14 cellular contexts compared by ENCODE assay signal in the genomic region with DNA sequence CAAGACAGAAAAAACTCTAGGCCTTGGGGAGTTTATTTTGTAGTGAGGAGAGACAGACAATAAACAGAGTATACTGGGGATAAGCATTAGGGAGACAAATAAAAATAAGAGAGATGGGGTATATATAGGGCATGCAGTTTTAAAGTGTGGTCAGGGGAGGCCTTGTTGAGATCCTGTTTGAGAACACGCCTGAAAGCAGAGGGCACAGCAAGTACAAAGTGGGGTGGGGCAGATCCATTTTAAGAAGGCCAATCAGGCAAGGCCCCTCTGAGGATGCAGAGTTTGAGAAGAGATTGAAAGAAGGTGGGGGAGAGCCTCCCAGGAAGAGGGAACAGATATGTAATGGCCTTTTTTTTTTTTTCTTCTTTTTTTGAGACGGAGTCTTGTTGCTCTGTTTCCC. TPM values are rescaled to one million over a fixed set of nuclear protein-coding genes. Genes with fewer than 3 reads are reported as not detected.
A peak's percentile ranks its signal among the peaks of the same experiment; 100 is the strongest.
DNase-seq lines count a peak whose midpoint lies in the region; ATAC-seq, FAIRE-seq and TF ChIP-seq lines count a peak whose summit lies in the region.
"Had no signal": no experiment of that assay in that cellular context is flagged by ENCODE, and none has a peak within 500 bp of the region (broad histone marks: within the 10 kb centered on the region; RNA-seq: fewer than 3 reads in every experiment).

No MANE protein-coding gene starts in this region.

- intact Hi-C loops in right cardiac atrium (cut with DNase I) (loop anchor here in 1 of 4 donors (2.0 kb wide), 1 partner anchor 53 kb away; the partner anchor contains the start of gene ZNF616), spleen (cut with DNase I; ENCODE audit: low total_unique reads) (no loop called here)

- 86% methylated on average over 2 of the region's 2 CpGs for WGBS in SK-N-SH (ENCODE audit: low lambda C conversion rate)
- WGBS in right cardiac atrium, result 16% methylated on average over 2 of the region's 2 CpGs
- WGBS in spleen, 5 donors, result 37 to 65% (median 47%) methylated on average over 2 of the region's 2 CpGs

- TF ChIP-seq POLR2A in spleen (IDR thresholded peaks at IDR 0.05), result no peak

- peaks cover 12 to 17% of the 10 kb centered on the region in 2 experiments; a peak in 3 of 4 replicates for H3K4me1 ChIP-seq in SK-N-SH (ENCODE audit: control insufficient read depth in 1 of 2, insufficient read depth in 2 of 2, low read depth in 1 of 2, low read length in 1 of 2)
- peaks cover 8% of the 10 kb centered on the region for H3K4me1 ChIP-seq in right cardiac atrium (ENCODE audit: control insufficient read depth, insufficient read depth, low read length)
- H3K4me1 ChIP-seq in spleen, result peaks cover 36 to 77% (median 58%) of the 10 kb centered on the region in 6 donors

- H3K4me3 ChIP-seq in SK-N-SH (ENCODE audit: low read depth in 2 of 2, low read length in 1 of 2) (no peak overlapping the region; a peak in 1 of 4 replicates), right cardiac atrium (ENCODE audit: low read length) (peak overlapping the region; percentile 78), spleen (peak overlapping the region in 3 of 8 donors; percentile 76 to 88 (median 84))

- no peak overlapping the region for H2AFZ ChIP-seq in SK-N-SH (ENCODE audit: low read depth)

- CTCF ChIA-PET in SK-N-SH (lab: Yijun Ruan, JAX), result no interaction called here
- CTCF ChIA-PET in activated CD4-positive, alpha-beta memory T cell treated with anti-CD3 and anti-CD28 coated beads, Interleukin-2, amount 10 ng/mL, durations not matched to agents 7 days and 5 days (lab: Charles Lee), result no interaction called here

- peaks cover 58% of the 10 kb centered on the region for H3K36me3 Mint-ChIP-seq in activated CD4-positive, alpha-beta memory T cell treated with anti-CD3 and anti-CD28 coated beads, Interleukin-2, amount 10 ng/mL, durations not matched to agents 7 days and 5 days (ENCODE audit: low read depth)

- no peaks in the 10 kb centered on the region for H3K27me3 Mint-ChIP-seq in activated CD4-positive, alpha-beta memory T cell treated with anti-CD3 and anti-CD28 coated beads, Interleukin-2, amount 10 ng/mL, durations not matched to agents 7 days and 5 days

- DNase-seq in SK-N-SH (no peak), right cardiac atrium (no peak), spleen (no peak), cerebellar nuclear complex (lab: John Stamatoyannopoulos, UW) (no peak), mesenteric fat pad (ENCODE audit: low spot score) (no peak), GM19239 (ENCODE audit: insufficient read length, low spot score) (no peak)
- DNase-seq in activated CD4-positive, alpha-beta memory T cell treated with anti-CD3 and anti-CD28 coated beads, Interleukin-2, amount 10 ng/mL, durations not matched to agents 7 days and 5 days, result no peak
- DNase-seq: ACHN; activated CD4-positive, alpha-beta T cell treated with anti-CD3 and anti-CD28 coated beads for 1 hour; effector memory CD4-positive, alpha-beta T cell; NCI-H2081 treated with DMSO at 0.1 percent for 48 hours; occipital lobe had no signal

- H3K36me3 ChIP-seq in SK-N-SH (replicated peaks in 1 of 2; ENCODE audit: control insufficient read depth in 1 of 2, insufficient read depth in 2 of 2, low read length in 1 of 2) (peaks cover 20 to 21% of the 10 kb centered on the region in 2 experiments), spleen (peaks cover 0 to 49% (median 24%) of the 10 kb centered on the region in 6 donors)

- TF ChIP-seq EP300 in SK-N-SH (IDR thresholded peaks at IDR 0.05; ENCODE audit: borderline replicate concordance in 1 of 2, low read depth in 1 of 2, low read length in 1 of 2), result no peak

- TF ChIP-seq CTCF in SK-N-SH (IDR thresholded peaks at IDR 0.05) (no peak), spleen (IDR thresholded peaks at IDR 0.05 in 8 of 11, conservative IDR thresholded peaks at IDR 0.05 in 3 of 11) (no peak)

- FAIRE-seq in GM19239 (lab: Jason Lieb, UNC), result no peak

- H3K9ac ChIP-seq in SK-N-SH, result no peak overlapping the region

- no peaks in the 10 kb centered on the region for H3K9me2 ChIP-seq in SK-N-SH

- no peak overlapping the region for H3K27ac ChIP-seq in SK-N-SH (ENCODE audit: low read depth in 2 of 2, low read length in 1 of 2)
- H3K27ac ChIP-seq in right cardiac atrium (ENCODE audit: low read length), result peak overlapping the region; percentile 98
- H3K27ac ChIP-seq in spleen, result peak overlapping the region in 5 of 8 donors; percentile 14 to 100 (median 99)

- H3K27me3 ChIP-seq in SK-N-SH (ENCODE audit: insufficient read depth), result no peaks in the 10 kb centered on the region
- H3K27me3 ChIP-seq in right cardiac atrium (ENCODE audit: control insufficient read depth, insufficient read depth), result no peaks in the 10 kb centered on the region
- no peaks in the 10 kb centered on the region for H3K27me3 ChIP-seq in spleen (replicated peaks in 1 of 7)
- H3K27me3 ChIP-seq: suprapubic skin had no signal

- H3K27ac Mint-ChIP-seq in activated CD4-positive, alpha-beta memory T cell treated with anti-CD3 and anti-CD28 coated beads, Interleukin-2, amount 10 ng/mL, durations not matched to agents 7 days and 5 days, result no peak overlapping the region

- H3F3A ChIP-seq in SK-N-SH (replicated peaks; ENCODE audit: insufficient read depth), result peaks cover 4% of the 10 kb centered on the region

- peaks cover 38% of the 10 kb centered on the region for H4K20me1 ChIP-seq in SK-N-SH (ENCODE audit: insufficient read depth)

- H3K4me3 Mint-ChIP-seq in activated CD4-positive, alpha-beta memory T cell treated with anti-CD3 and anti-CD28 coated beads, Interleukin-2, amount 10 ng/mL, durations not matched to agents 7 days and 5 days, result peak overlapping the region; percentile 97

- ATAC-seq in SK-N-SH treated with all-trans-retinoic acid at 6 μM for 48 hours (no peak), right cardiac atrium (no peak)

- TF ChIP-seq RAD21 in SK-N-SH (IDR thresholded peaks at IDR 0.05; ENCODE audit: low read length), result no peak

- POLR2A ChIA-PET in SK-N-SH (lab: Yijun Ruan, JAX), result no interaction called here
- POLR2A ChIA-PET in activated CD4-positive, alpha-beta memory T cell treated with anti-CD3 and anti-CD28 coated beads, Interleukin-2, amount 10 ng/mL, durations not matched to agents 7 days and 5 days (lab: Charles Lee), result interaction anchor here (1.0 kb wide), 1 partner anchor 11 kb away, joined by 3 read pairs; no protein-coding TSS in a partner anchor

- peak overlapping the region; percentile 92 for H3K4me2 ChIP-seq in SK-N-SH

- peaks cover 70% of the 10 kb centered on the region for H3K79me2 ChIP-seq in SK-N-SH (ENCODE audit: insufficient read depth)

- peaks cover 38% of the 10 kb centered on the region for H3K4me1 Mint-ChIP-seq in activated CD4-positive, alpha-beta memory T cell treated with anti-CD3 and anti-CD28 coated beads, Interleukin-2, amount 10 ng/mL, durations not matched to agents 7 days and 5 days

- peaks cover 13% of the 10 kb centered on the region for H3K9me3 Mint-ChIP-seq in activated CD4-positive, alpha-beta memory T cell treated with anti-CD3 and anti-CD28 coated beads, Interleukin-2, amount 10 ng/mL, durations not matched to agents 7 days and 5 days

- H3K9me3 ChIP-seq in SK-N-SH, result no peaks in the 10 kb centered on the region
- H3K9me3 ChIP-seq in right cardiac atrium (ENCODE audit: control insufficient read depth, low read length), result no peaks in the 10 kb centered on the region
- no peaks in the 10 kb centered on the region for H3K9me3 ChIP-seq in spleen
- H3K9me3 ChIP-seq: suprapubic skin had no signal

TF ChIP-seq in SK-N-SH, 30 proteins besides CTCF, POLR2A, EP300 and RAD21 (continues in another document):
- TF ChIP-seq MAX (IDR thresholded peaks at IDR 0.05; ENCODE audit: low read depth) (no peak), NFIC (IDR thresholded peaks at IDR 0.05; ENCODE audit: borderline replicate concordance) (no peak), TCF12 (IDR thresholded peaks at IDR 0.05) (no peak), FOXM1 (IDR thresholded peaks at IDR 0.05; ENCODE audit: low read depth) (no peak)

RNA-seq across cellular contexts. Expression of gene PPP2R1A, which starts 2.1 kb away (rescaled TPM):
- polyA plus RNA-seq in SK-N-SH (2012; rRNA removed) (162 and 163 TPM in 2 replicates), right cardiac atrium (235 TPM), spleen (100 to 1,000 TPM in 1 of 3 donors, 10 to 100 TPM in 2; 81.1 to 103 (median 99.2) TPM)
- polyA plus RNA-seq in SK-N-SH (2012; cell fraction: cytosol; rRNA removed), result 80.3 and 120 TPM in 2 replicates
- 159 and 228 TPM in 2 replicates for polyA plus RNA-seq in SK-N-SH (2012; cell fraction: nucleus; rRNA removed)
- total RNA-seq in activated CD4-positive, alpha-beta memory T cell treated with anti-CD3 and anti-CD28 coated beads, Interleukin-2, amount 10 ng/mL, durations not matched to agents 7 days and 5 days, result 100 to 1,000 TPM; 203 to 209 TPM
- total RNA-seq in right cardiac atrium (100 to 1,000 TPM; 370 to 446 (median 409) TPM), spleen (100 to 1,000 TPM; 148 to 200 (median 178) TPM), mesenteric fat pad (184 TPM)

RNA-seq across cellular contexts. Expression of gene ZNF836, which starts 20.5 kb away (rescaled TPM):
- polyA plus RNA-seq in SK-N-SH (2012; rRNA removed), result 1.6 and 2.3 TPM in 2 replicates
- 1.3 and 1.9 TPM in 2 replicates for polyA plus RNA-seq in SK-N-SH (2012; cell fraction: cytosol; rRNA removed)
- polyA plus RNA-seq in SK-N-SH (2012; cell fraction: nucleus; rRNA removed), result 7.0 TPM in 2 replicates
- total RNA-seq in activated CD4-positive, alpha-beta memory T cell treated with anti-CD3 and anti-CD28 coated beads, Interleukin-2, amount 10 ng/mL, durations not matched to agents 7 days and 5 days, result 10 to 100 TPM; 17.3 to 18.0 TPM
- total RNA-seq in right cardiac atrium, result 1 to 10 TPM; 5.6 to 9.4 (median 8.6) TPM
- polyA plus RNA-seq in right cardiac atrium, result 3.4 TPM
- total RNA-seq in spleen, result 10 to 100 TPM; 16.7 to 26.8 (median 21.0) TPM
- polyA plus RNA-seq in spleen, result 1 to 10 TPM; 4.9 to 7.6 (median 7.3) TPM
- 8.2 TPM for total RNA-seq in mesenteric fat pad

RNA-seq across cellular contexts. Expression of gene ZNF616, which starts 52.2 kb away (rescaled TPM):
- polyA plus RNA-seq in SK-N-SH (2012; rRNA removed) (1.5 and 2.0 TPM in 2 replicates), right cardiac atrium (1.6 TPM), spleen (1 to 10 TPM; 1.3 to 2.1 (median 2.1) TPM)
- 2.0 and 2.1 TPM in 2 replicates for polyA plus RNA-seq in SK-N-SH (2012; cell fraction: cytosol; rRNA removed)
- 1.3 and 2.0 TPM in 2 replicates for polyA plus RNA-seq in SK-N-SH (2012; cell fraction: nucleus; rRNA removed)
- total RNA-seq in activated CD4-positive, alpha-beta memory T cell treated with anti-CD3 and anti-CD28 coated beads, Interleukin-2, amount 10 ng/mL, durations not matched to agents 7 days and 5 days, result 1 to 10 TPM; 7.9 to 8.5 TPM
- total RNA-seq in right cardiac atrium (1 to 10 TPM; 5.7 to 8.2 (median 6.6) TPM), spleen (10 to 100 TPM in 4 of 7 donors, 1 to 10 TPM in 3; 7.5 to 22.6 (median 10.3) TPM), mesenteric fat pad (7.2 TPM)

Comparison
In these comparisons a context has a peak if more than half of its experiments do, and no peak if none do; other contexts are left out.
1. H3K27ac ChIP-seq: peak in right cardiac atrium (single experiment) and spleen (5 of 8); none in SK-N-SH (0 of 2).